13 cellular contexts compared by ENCODE assay signal in the genomic region with DNA sequence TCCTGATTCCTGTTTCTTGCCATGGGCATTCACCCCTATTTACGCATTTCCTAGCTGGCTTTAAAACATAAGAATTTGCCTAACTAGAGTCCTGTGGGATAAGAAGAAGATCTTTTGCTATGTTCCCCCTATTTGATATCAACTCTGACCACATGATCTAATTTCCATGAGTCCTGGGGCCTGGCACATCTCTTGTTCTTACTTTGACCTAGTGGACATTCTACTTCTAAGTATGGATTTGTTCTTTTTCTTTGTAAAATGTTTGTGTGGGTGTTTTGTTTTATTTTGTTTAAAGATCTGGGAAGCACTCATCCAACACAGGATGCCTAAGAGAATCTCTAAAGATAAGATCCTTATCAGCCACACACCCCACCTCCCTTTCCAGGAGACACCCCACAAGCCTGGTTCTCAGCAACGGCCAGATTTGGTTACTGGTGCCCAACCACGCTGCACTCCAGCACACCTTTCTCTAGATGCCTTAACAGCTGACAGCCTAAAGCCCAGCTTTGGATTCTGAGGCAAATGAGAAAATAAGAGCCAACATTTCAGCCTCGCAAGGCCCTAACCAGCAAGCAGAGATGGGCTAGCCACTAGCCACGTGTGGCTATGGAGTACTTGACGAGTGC.
DNase-seq lines count a peak whose midpoint lies in the region; ATAC-seq, FAIRE-seq and TF ChIP-seq lines count a peak whose summit lies in the region.
"Had no signal": no experiment of that assay in that cellular context is flagged by ENCODE, and none has a peak within 500 bp of the region (broad histone marks: within the 10 kb centered on the region; RNA-seq: fewer than 3 reads in every experiment).

No MANE protein-coding gene starts in this region.

- H3K4me1 Mint-ChIP-seq in type B pancreatic cell (ENCODE audit: unreplicated experiment): peaks cover 36% of the 10 kb centered on the region

- TF ChIP-seq CTCF in adrenal gland (IDR thresholded peaks at IDR 0.05) (no peak), gastroesophageal sphincter (IDR thresholded peaks at IDR 0.05) (no peak), pancreas (IDR thresholded peaks at IDR 0.05) (no peak), type B pancreatic cell (conservative IDR thresholded peaks at IDR 0.05) (no peak)

- H3K9me3 ChIP-seq in adrenal gland (replicated peaks in 1 of 3): no peaks in the 10 kb centered on the region
- no peaks in the 10 kb centered on the region for H3K9me3 ChIP-seq in gastroesophageal sphincter
- H3K9me3 ChIP-seq in pancreas: no peaks in the 10 kb centered on the region

- TF ChIP-seq POLR2A in adrenal gland (IDR thresholded peaks at IDR 0.05): no peak
- no peak for TF ChIP-seq POLR2A in gastroesophageal sphincter (IDR thresholded peaks at IDR 0.05)

- H3K27me3 Mint-ChIP-seq in type B pancreatic cell: no peaks in the 10 kb centered on the region
- H3K27me3 Mint-ChIP-seq: activated B cell treated with CpG ODN at 0.5 μM for 24 hours; activated naive CD8-positive, alpha-beta T cell had no signal

- H3K4me3 ChIP-seq in adrenal gland: no peak overlapping the region
- H3K4me3 ChIP-seq in gastroesophageal sphincter: no peak overlapping the region
- H3K4me3 ChIP-seq in pancreas: no peak overlapping the region

- intact Hi-C loops in adrenal gland (cut with DNase I): no loop called here
- intact Hi-C loops in pancreas (cut with DNase I): no loop called here

- no peaks in the 10 kb centered on the region for H3K27me3 ChIP-seq in adrenal gland
- H3K27me3 ChIP-seq in gastroesophageal sphincter: no peaks in the 10 kb centered on the region
- H3K27me3 ChIP-seq in pancreas: no peaks in the 10 kb centered on the region

- TF ChIP-seq EP300 in gastroesophageal sphincter (IDR thresholded peaks at IDR 0.05): no peak

- H3K27ac ChIP-seq in adrenal gland (peak overlapping the region; percentile 43 to 94 (median 87)), gastroesophageal sphincter (peak overlapping the region in 3 of 4 donors; percentile 36 to 66 (median 46)), pancreas (peak overlapping the region in 3 of 4 donors; percentile 59 to 90 (median 62))

- H3K36me3 Mint-ChIP-seq in type B pancreatic cell: peaks cover 20% of the 10 kb centered on the region

- H3K36me3 ChIP-seq in adrenal gland (replicated peaks in 1 of 2) (no peaks in the 10 kb centered on the region), gastroesophageal sphincter (peaks cover 0 to 10% of the 10 kb centered on the region in 2 donors), pancreas (no peaks in the 10 kb centered on the region)

- no peak overlapping the region for H3K4me3 Mint-ChIP-seq in type B pancreatic cell
- H3K4me3 Mint-ChIP-seq: activated B cell treated with CpG ODN at 0.5 μM for 24 hours; activated naive CD8-positive, alpha-beta T cell; CD8-positive, alpha-beta T cell had no signal

- no peaks in the 10 kb centered on the region for H3K9me3 Mint-ChIP-seq in type B pancreatic cell
- H3K9me3 Mint-ChIP-seq: activated B cell treated with CpG ODN at 0.5 μM for 24 hours; CD8-positive, alpha-beta T cell had no signal

- peaks cover 29 to 46% of the 10 kb centered on the region in 2 donors for H3K4me1 ChIP-seq in adrenal gland (replicated peaks in 1 of 2)
- no peaks in the 10 kb centered on the region for H3K4me1 ChIP-seq in gastroesophageal sphincter
- peaks cover 0 to 6% (median 0%) of the 10 kb centered on the region in 3 donors for H3K4me1 ChIP-seq in pancreas

- no peak for FAIRE-seq in pancreas (lab: Jason Lieb, UNC)

- ATAC-seq in gastroesophageal sphincter (peak; percentile 26), pancreas (peak in 2 of 4 donors; percentile 8 to 37), HG02642 (IDR thresholded peaks at IDR 0.05; ENCODE audit: poor library complexity, unreplicated experiment) (no peak), HG03025 (IDR thresholded peaks at IDR 0.05; ENCODE audit: low FRiP score, unreplicated experiment) (no peak)
- ATAC-seq: CD8-positive, alpha-beta T cell had no signal

- peak overlapping the region; percentile 8 for H3K27ac Mint-ChIP-seq in type B pancreatic cell
- H3K27ac Mint-ChIP-seq: CD8-positive, alpha-beta T cell had no signal

- 57 to 71% (median 66%) methylated on average over 6 of the region's 6 CpGs for WGBS in adrenal gland, 4 donors
- 77 to 81% methylated on average over 3 to 6 of the region's 6 CpGs for WGBS in gastroesophageal sphincter (ENCODE audit: low coverage in 1 of 2), 2 donors
- WGBS in pancreas, 2 donors: 84 to 92% methylated on average over 6 of the region's 6 CpGs

- DNase-seq in adrenal gland (no peak), pancreas (no peak), type B pancreatic cell (ENCODE audit: extremely low spot score, unreplicated experiment) (no peak), NCI-H345 (lab: John Stamatoyannopoulos, UW) (no peak)
- no peak for DNase-seq in activated naive CD4-positive, alpha-beta T cell (lab: John Stamatoyannopoulos, UW)
- DNase-seq: activated B cell treated with CpG ODN at 0.5 μM for 24 hours; CD8-positive, alpha-beta T cell; NCI-H510A; stimulated activated CD4-positive, alpha-beta T cell treated with anti-CD3 and anti-CD28 coated beads, Interleukin-2, amount 100 ng/mL, for 48 hours had no signal
